ENCODE assay signal across 8 cellular contexts in genomic region chr1:231338270-231339128, GRCh38. TPM values are rescaled to one million over a fixed set of nuclear protein-coding genes. Genes with fewer than 3 reads are reported as not detected.
DNase-seq lines count a peak whose midpoint lies in the region; ATAC-seq and TF ChIP-seq lines count a peak whose summit lies in the region.

TSS of gene SPRTN (plus strand) at chr1:231338293. CDS start at chr1:231338384, 91 bp downstream.

- H3K36me3 Mint-ChIP-seq in activated naive CD4-positive, alpha-beta T cell treated with anti-CD3 and anti-CD28 coated beads, Interleukin-2, amount 10 ng/mL, durations not matched to agents 7 days and 5 days, result peaks cover 50% of the 10 kb centered on the region
- peaks cover 26% of the 10 kb centered on the region for H3K36me3 Mint-ChIP-seq in endodermal cell (ENCODE audit: low read depth)

- no peak for TF ChIP-seq CTCF in RWPE2 (IDR thresholded peaks at IDR 0.05; ENCODE audit: poor library complexity, severe bottlenecking)
- TF ChIP-seq CTCF in endodermal cell (conservative IDR thresholded peaks at IDR 0.05), result peak; percentile 5

- peaks cover 53% of the 10 kb centered on the region for H3K4me1 Mint-ChIP-seq in activated naive CD4-positive, alpha-beta T cell treated with anti-CD3 and anti-CD28 coated beads, Interleukin-2, amount 10 ng/mL, durations not matched to agents 7 days and 5 days
- peaks cover 42% of the 10 kb centered on the region for H3K4me1 Mint-ChIP-seq in endodermal cell

- H3K36me3 ChIP-seq in RWPE2 (ENCODE audit: low read depth), result peaks cover 35% of the 10 kb centered on the region
- peaks cover 19% of the 10 kb centered on the region for H3K36me3 ChIP-seq in endodermal cell (ENCODE audit: control insufficient read depth, insufficient read depth, low read length)
- H3K36me3 ChIP-seq in mucosa of stomach (ENCODE audit: control insufficient read depth, insufficient read depth, low read length), result no peaks in the 10 kb centered on the region

- H3K4me3 Mint-ChIP-seq in activated naive CD4-positive, alpha-beta T cell treated with anti-CD3 and anti-CD28 coated beads, Interleukin-2, amount 10 ng/mL, durations not matched to agents 7 days and 5 days, result peak within 1 kb of the TSS; percentile 98
- H3K4me3 Mint-ChIP-seq in endodermal cell, result peak within 1 kb of the TSS; percentile 100

- peak within 1 kb of the TSS; percentile 98 for H3K27ac Mint-ChIP-seq in activated naive CD4-positive, alpha-beta T cell treated with anti-CD3 and anti-CD28 coated beads, Interleukin-2, amount 10 ng/mL, durations not matched to agents 7 days and 5 days
- peak within 1 kb of the TSS; percentile 98 for H3K27ac Mint-ChIP-seq in endodermal cell

- CTCF ChIA-PET in activated naive CD4-positive, alpha-beta T cell treated with anti-CD3 and anti-CD28 coated beads, Interleukin-2, amount 10 ng/mL, durations not matched to agents 7 days and 5 days (lab: Charles Lee), result interaction anchor here (0.5 to 1.4 kb wide), 8 partner anchors 19 to 268 kb away, joined by 3 to 4 read pairs (median 4); no protein-coding TSS in a partner anchor

- ATAC-seq in HG02981 (IDR thresholded peaks at IDR 0.05; ENCODE audit: unreplicated experiment) (peak; percentile 2), RWPE2 (ENCODE audit: low read depth) (peak; percentile 71), GM18520 (IDR thresholded peaks at IDR 0.05; ENCODE audit: unreplicated experiment) (no peak)

- peaks cover 6% of the 10 kb centered on the region for H3K27me3 Mint-ChIP-seq in activated naive CD4-positive, alpha-beta T cell treated with anti-CD3 and anti-CD28 coated beads, Interleukin-2, amount 10 ng/mL, durations not matched to agents 7 days and 5 days
- no peaks in the 10 kb centered on the region for H3K27me3 Mint-ChIP-seq in endodermal cell (ENCODE audit: insufficient read depth)

- H3K9me3 ChIP-seq in RWPE2 (ENCODE audit: severe bottlenecking) (no peaks in the 10 kb centered on the region), endodermal cell (ENCODE audit: control insufficient read depth, low read length) (no peaks in the 10 kb centered on the region), mucosa of stomach (ENCODE audit: control insufficient read depth, low read length) (no peaks in the 10 kb centered on the region)

- H3K4me3 ChIP-seq in RWPE2 (ENCODE audit: severe bottlenecking), result peak within 1 kb of the TSS; percentile 79
- peak within 1 kb of the TSS; percentile 98 for H3K4me3 ChIP-seq in endodermal cell (ENCODE audit: low read length)
- peak within 1 kb of the TSS; percentile 97 for H3K4me3 ChIP-seq in mucosa of stomach (ENCODE audit: low read length)

- 0 to 2% methylated on average over 14 to 43 of the region's 43 CpGs for WGBS in endodermal cell (ENCODE audit: insufficient coverage in 1 of 2, insufficient read length in 1 of 2), 2 experiments

- H3K27me3 ChIP-seq in RWPE2 (ENCODE audit: insufficient read depth, poor library complexity, severe bottlenecking) (no peaks in the 10 kb centered on the region), endodermal cell (ENCODE audit: control insufficient read depth, insufficient read depth, low read length, poor library complexity, severe bottlenecking) (no peaks in the 10 kb centered on the region), mucosa of stomach (ENCODE audit: control insufficient read depth, insufficient read depth, low read length) (no peaks in the 10 kb centered on the region)

- no peaks in the 10 kb centered on the region for H3K9me3 Mint-ChIP-seq in activated naive CD4-positive, alpha-beta T cell treated with anti-CD3 and anti-CD28 coated beads, Interleukin-2, amount 10 ng/mL, durations not matched to agents 7 days and 5 days
- H3K9me3 Mint-ChIP-seq in endodermal cell, result no peaks in the 10 kb centered on the region

- H3K4me1 ChIP-seq in RWPE2 (ENCODE audit: insufficient read depth, poor library complexity, severe bottlenecking) (peaks cover 21% of the 10 kb centered on the region), endodermal cell (ENCODE audit: control insufficient read depth, insufficient read depth, low read length) (peaks cover 8% of the 10 kb centered on the region), mucosa of stomach (ENCODE audit: control insufficient read depth, insufficient read depth, low read length) (peaks cover 22% of the 10 kb centered on the region)

- H3K27ac ChIP-seq in RWPE2 (ENCODE audit: poor library complexity, severe bottlenecking) (peak within 1 kb of the TSS; percentile 80), endodermal cell (ENCODE audit: low read depth, low read length) (peak within 1 kb of the TSS; percentile 89)

- no peak for DNase-seq in activated naive CD4-positive, alpha-beta T cell treated with anti-CD3 and anti-CD28 coated beads, Interleukin-2, amount 10 ng/mL, durations not matched to agents 7 days and 5 days
- DNase-seq in activated naive CD4-positive, alpha-beta T cell treated with Interleukin-2 at 50 U/mL for 16 hours, result no peak
- DNase-seq in RWPE2 (ENCODE audit: low spot score) (no peak), endodermal cell (no peak), pons (ENCODE audit: low spot score) (no peak)

- H3K9ac ChIP-seq in endodermal cell (ENCODE audit: extremely low read depth, low read length, poor library complexity, severe bottlenecking), result peak within 1 kb of the TSS; percentile 71
- H3K9ac ChIP-seq in mucosa of stomach (ENCODE audit: low read length), result peak within 1 kb of the TSS; percentile 91

RNA-seq across cellular contexts. Expression of gene SPRTN, which starts in this region (rescaled TPM):
- 10 to 100 TPM; 12.4 to 20.4 TPM for total RNA-seq in endodermal cell
- 11.3 TPM for polyA plus RNA-seq in endodermal cell (2013, experiment 1 of 2)
- polyA plus RNA-seq in endodermal cell (2013, experiment 2 of 2), result 11.5 TPM
